15 cellular contexts compared by ENCODE assay signal in the genomic region with DNA sequence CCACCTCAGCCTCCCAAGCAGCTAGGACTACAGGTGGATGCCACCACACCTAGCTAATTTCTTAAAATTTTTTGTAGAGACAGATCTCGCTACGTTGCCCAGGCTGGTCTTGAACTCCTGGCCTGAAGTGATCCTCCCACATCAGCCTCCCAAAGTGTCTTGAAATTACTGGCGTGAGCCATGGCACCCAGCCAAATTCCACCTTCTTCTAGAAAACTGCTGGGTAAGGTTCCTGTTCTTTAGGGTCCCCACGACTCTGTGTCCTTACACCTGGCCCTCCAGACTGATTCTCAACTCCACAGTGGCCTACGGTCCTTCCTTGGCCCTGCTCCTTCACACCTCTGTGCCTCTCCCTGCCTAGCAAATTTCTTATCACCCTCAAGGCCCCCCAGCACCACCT. TPM values are rescaled to one million over a fixed set of nuclear protein-coding genes. Genes with fewer than 3 reads are reported as not detected.
A peak's percentile ranks its signal among the peaks of the same experiment; 100 is the strongest.
DNase-seq lines count a peak whose midpoint lies in the region; ATAC-seq, FAIRE-seq and TF ChIP-seq lines count a peak whose summit lies in the region.
"Had no signal": no experiment of that assay in that cellular context is flagged by ENCODE, and none has a peak within 500 bp of the region (broad histone marks: within the 10 kb centered on the region; RNA-seq: fewer than 3 reads in every experiment).

No MANE protein-coding gene starts in this region.

- H3K27me3 ChIP-seq in OCI-LY1 (ENCODE audit: insufficient read depth, low read length) (no peaks in the 10 kb centered on the region), duodenal mucosa (ENCODE audit: control insufficient read depth in 1 of 2, insufficient read depth in 2 of 2, low read length in 2 of 2) (no peaks in the 10 kb centered on the region), pancreas (no peaks in the 10 kb centered on the region)
- H3K27me3 ChIP-seq: adrenal gland, foreskin keratinocyte, spleen, thyroid gland had no signal

- peaks cover 29% of the 10 kb centered on the region for H3K79me2 ChIP-seq in OCI-LY1 (ENCODE audit: insufficient read depth, low read length)

- peaks cover 29% of the 10 kb centered on the region for H3K36me3 Mint-ChIP-seq in T-helper 1 cell treated with Interleukin-12 subunit alpha and Interleukin-12 subunit beta and Interleukin-4 antibody, amounts not matched to agents 30 μg/mL and 1 μg/mL, for 36 hours (ENCODE audit: low read depth)

- WGBS in pancreas, 2 donors, result 32 to 42% methylated on average over 5 of the region's 5 CpGs

- no peak overlapping the region; the same call in 1 of the 2 replicates for H3K9ac ChIP-seq in OCI-LY1 (ENCODE audit: low read length)
- peak overlapping the region in 1 of 2 donors; percentile 60 for H3K9ac ChIP-seq in duodenal mucosa (ENCODE audit: low read depth in 1 of 2, low read length in 2 of 2)

- 0 out of 2 replicates have a peak, but pooled peaks cover 5% of the 10 kb centered on the region for H3K9me3 ChIP-seq in OCI-LY1 (ENCODE audit: low read length)
- H3K9me3 ChIP-seq in duodenal mucosa (ENCODE audit: control insufficient read depth in 1 of 2, low read length in 2 of 2), result no peaks in the 10 kb centered on the region
- no peaks in the 10 kb centered on the region for H3K9me3 ChIP-seq in pancreas
- H3K9me3 ChIP-seq: adrenal gland, spleen, thyroid gland had no signal

- peaks cover 33% of the 10 kb centered on the region for H3K36me3 ChIP-seq in OCI-LY1 (ENCODE audit: insufficient read depth, low read length)
- peaks cover 0 to under 1% of the 10 kb centered on the region in 2 donors for H3K36me3 ChIP-seq in duodenal mucosa (ENCODE audit: control insufficient read depth in 1 of 2, insufficient read depth in 2 of 2, low read length in 2 of 2)
- H3K36me3 ChIP-seq in pancreas, result no peaks in the 10 kb centered on the region
- H3K36me3 ChIP-seq: adrenal gland, thyroid gland had no signal

- TF ChIP-seq CTCF in OCI-LY1 (IDR thresholded peaks at IDR 0.05; ENCODE audit: low read length) (no peak), pancreas (IDR thresholded peaks at IDR 0.05) (no peak)

- DNase-seq in T-helper 1 cell (no peak), pancreas (peak in 3 of 6 donors; percentile 29 to 54 (median 47)), Right ventricle myocardium superior (no peak)
- DNase-seq: dermis blood vessel endothelial cell, MM.1S, spleen, thyroid gland had no signal

- no peak overlapping the region for H2AFZ ChIP-seq in OCI-LY1 (ENCODE audit: low read length)

- H3K27me3 Mint-ChIP-seq in T-helper 1 cell treated with Interleukin-12 subunit alpha and Interleukin-12 subunit beta and Interleukin-4 antibody, amounts not matched to agents 30 μg/mL and 1 μg/mL, for 36 hours (ENCODE audit: low read depth), result no peaks in the 10 kb centered on the region

- ATAC-seq in pancreas (no peak), Right ventricle myocardium superior (ENCODE audit: poor library complexity) (no peak), GM21576 (IDR thresholded peaks at IDR 0.05; ENCODE audit: unreplicated experiment) (no peak), HG02981 (IDR thresholded peaks at IDR 0.05; ENCODE audit: unreplicated experiment) (no peak)

- no peaks in the 10 kb centered on the region for H3K9me2 ChIP-seq in OCI-LY1 (ENCODE audit: low read depth, low read length)

- H3K4me1 ChIP-seq in OCI-LY1 (ENCODE audit: insufficient read depth, low read length, severe bottlenecking) (peaks cover 31% of the 10 kb centered on the region), duodenal mucosa (ENCODE audit: control insufficient read depth in 1 of 2, insufficient read depth in 2 of 2, low read length in 2 of 2) (peaks cover 27 to 30% of the 10 kb centered on the region in 2 donors), pancreas (peaks cover 23 to 39% (median 23%) of the 10 kb centered on the region in 3 donors)

- intact Hi-C loops in pancreas (cut with DNase I) (loop anchor here in 1 of 3 donors (5.0 kb wide), 1 partner anchor 177 kb away; no protein-coding TSS in a partner anchor), Right ventricle myocardium superior (cut with DNase I) (loop anchor here (5.0 kb wide), 1 partner anchor 182 kb away; no protein-coding TSS in a partner anchor)

- no peak overlapping the region for H3K27ac ChIP-seq in OCI-LY1 (ENCODE audit: low read depth, low read length, poor library complexity, severe bottlenecking)
- no peak overlapping the region for H3K27ac ChIP-seq in duodenal mucosa (ENCODE audit: low read depth, low read length)
- peak overlapping the region in 3 of 4 donors; percentile 37 to 51 (median 42) for H3K27ac ChIP-seq in pancreas
- H3K27ac ChIP-seq: foreskin keratinocyte, HL-60, spleen, thyroid gland had no signal

- H3K4me3 Mint-ChIP-seq in T-helper 1 cell treated with Interleukin-12 subunit alpha and Interleukin-12 subunit beta and Interleukin-4 antibody, amounts not matched to agents 30 μg/mL and 1 μg/mL, for 36 hours, result peak overlapping the region; percentile 88

- no peaks in the 10 kb centered on the region for H4K20me1 ChIP-seq in OCI-LY1 (ENCODE audit: insufficient read depth, low read length)

- no peaks in the 10 kb centered on the region for H3F3A ChIP-seq in OCI-LY1 (ENCODE audit: insufficient read depth, low read length)

- H3K4me2 ChIP-seq in OCI-LY1 (ENCODE audit: low read length), result peak overlapping the region; percentile 85

- H3K9me3 Mint-ChIP-seq in T-helper 1 cell treated with Interleukin-12 subunit alpha and Interleukin-12 subunit beta and Interleukin-4 antibody, amounts not matched to agents 30 μg/mL and 1 μg/mL, for 36 hours, result no peaks in the 10 kb centered on the region

- peaks cover 27% of the 10 kb centered on the region for H3K4me1 Mint-ChIP-seq in T-helper 1 cell treated with Interleukin-12 subunit alpha and Interleukin-12 subunit beta and Interleukin-4 antibody, amounts not matched to agents 30 μg/mL and 1 μg/mL, for 36 hours (ENCODE audit: low read depth)

- H3K4me3 ChIP-seq in OCI-LY1 (ENCODE audit: low read depth, low read length, poor library complexity, severe bottlenecking), result no peak overlapping the region
- H3K4me3 ChIP-seq in duodenal mucosa (ENCODE audit: low read depth in 1 of 2, low read length in 2 of 2), result peak overlapping the region; percentile 14 to 71
- peak overlapping the region in 2 of 4 donors; percentile 78 to 100 for H3K4me3 ChIP-seq in pancreas

- FAIRE-seq in pancreas (lab: Jason Lieb, UNC), result no peak

- H3K27ac Mint-ChIP-seq in T-helper 1 cell treated with Interleukin-12 subunit alpha and Interleukin-12 subunit beta and Interleukin-4 antibody, amounts not matched to agents 30 μg/mL and 1 μg/mL, for 36 hours, result no peak overlapping the region

RNA-seq across cellular contexts. Expression of a gene that starts 1.9 kb away (rescaled TPM):
- 10 to 100 TPM; 25.9 to 40.3 (median 30.6) TPM for total RNA-seq in pancreas
- 10 to 100 TPM; 10.7 to 18.6 TPM for polyA plus RNA-seq in pancreas
- total RNA-seq in Right ventricle myocardium superior, result 42.4 TPM

Comparison
In these comparisons a context has a peak if more than half of its experiments do, and no peak if none do; other contexts are left out.
1. H3K27ac ChIP-seq: peak in pancreas (3 of 4); none in OCI-LY1 (single experiment) and duodenal mucosa (single experiment).